9 cellular contexts compared by ENCODE assay signal in genomic region chr20:19688031-19688806, GRCh38.
DNase-seq lines count a peak whose midpoint lies in the region; ATAC-seq and TF ChIP-seq lines count a peak whose summit lies in the region.
"Had no signal": no experiment of that assay in that cellular context is flagged by ENCODE, and none has a peak within 500 bp of the region (broad histone marks: within the 10 kb centered on the region; RNA-seq: fewer than 3 reads in every experiment).

No MANE protein-coding gene starts in this region.

- H3K36me3 ChIP-seq in right lobe of liver (no peaks in the 10 kb centered on the region), aorta (ENCODE audit: control insufficient read depth in 1 of 2, insufficient read depth in 2 of 2, low read length in 1 of 2) (peaks cover 0 to 4% of the 10 kb centered on the region in 2 donors)
- H3K36me3 ChIP-seq: BLaER1 had no signal

- H3K27me3 ChIP-seq in right lobe of liver = no peaks in the 10 kb centered on the region
- no peaks in the 10 kb centered on the region for H3K27me3 ChIP-seq in aorta (ENCODE audit: control insufficient read depth in 1 of 2, insufficient read depth in 2 of 2, low read length in 1 of 2)
- H3K27me3 ChIP-seq: BLaER1 had no signal

- H3K9me3 ChIP-seq in right lobe of liver (no peaks in the 10 kb centered on the region), aorta (ENCODE audit: control insufficient read depth, low read length) (no peaks in the 10 kb centered on the region)

- intact Hi-C loops in right lobe of liver (cut with DNase I) = no loop called here
- intact Hi-C loops in aorta (cut with DNase I) = no loop called here

- H3K4me1 ChIP-seq in right lobe of liver (no peaks in the 10 kb centered on the region), aorta (ENCODE audit: control insufficient read depth in 1 of 2, insufficient read depth in 2 of 2, low read length in 2 of 2) (no peaks in the 10 kb centered on the region)
- H3K4me1 ChIP-seq: BLaER1 had no signal

- ATAC-seq in right lobe of liver (peak; percentile 90 to 97 (median 94)), aorta (ENCODE audit: low FRiP score) (peak; percentile 73), GM21381 (IDR thresholded peaks at IDR 0.05; ENCODE audit: unreplicated experiment) (no peak), GM21737 (IDR thresholded peaks at IDR 0.05; ENCODE audit: unreplicated experiment) (no peak)

- DNase-seq in NCI-H1105 treated with DMSO at 0.1 percent for 48 hours (lab: John Stamatoyannopoulos, UW) = peak; percentile 14
- DNase-seq in NCI-H1105 (lab: John Stamatoyannopoulos, UW) = no peak
- peak; percentile 18 to 78 for DNase-seq in NCI-H526 (lab: John Stamatoyannopoulos, UW)
- peak; percentile 72 for DNase-seq in dermis blood vessel endothelial cell
- DNase-seq in right lobe of liver = peak; percentile 75 to 81 (median 78)
- DNase-seq in aorta = peak; percentile 89 to 90

- H3K27ac ChIP-seq in right lobe of liver (no peak overlapping the region), aorta (ENCODE audit: low read depth in 1 of 2, low read length in 2 of 2) (no peak overlapping the region)
- H3K27ac ChIP-seq: BLaER1 had no signal

- WGBS in right lobe of liver (ENCODE audit: insufficient coverage, low coverage, low lambda C conversion rate, missing lambda C conversion rate) = 8% methylated on average over 5 of the region's 13 CpGs
- 61 to 65% methylated on average over 13 of the region's 13 CpGs for WGBS in aorta, 2 donors

- no peak overlapping the region for H3K4me3 ChIP-seq in right lobe of liver
- H3K4me3 ChIP-seq in aorta (ENCODE audit: low read length in 2 of 2) = no peak overlapping the region
- H3K4me3 ChIP-seq: BLaER1 had no signal

- TF ChIP-seq CTCF in right lobe of liver (IDR thresholded peaks at IDR 0.05) = peak; percentile 53 to 75 (median 64)

- no peak for TF ChIP-seq POLR2A in right lobe of liver (IDR thresholded peaks at IDR 0.05)

Comparison
In these comparisons a context has a peak if more than half of its experiments do, and no peak if none do; other contexts are left out.
1. ATAC-seq: peak in right lobe of liver (4 of 4) and aorta (single experiment); none in GM21381 (single experiment) and GM21737 (single experiment).